Comparison of ENCODE assay signal across 26 cellular contexts in the genomic region with DNA sequence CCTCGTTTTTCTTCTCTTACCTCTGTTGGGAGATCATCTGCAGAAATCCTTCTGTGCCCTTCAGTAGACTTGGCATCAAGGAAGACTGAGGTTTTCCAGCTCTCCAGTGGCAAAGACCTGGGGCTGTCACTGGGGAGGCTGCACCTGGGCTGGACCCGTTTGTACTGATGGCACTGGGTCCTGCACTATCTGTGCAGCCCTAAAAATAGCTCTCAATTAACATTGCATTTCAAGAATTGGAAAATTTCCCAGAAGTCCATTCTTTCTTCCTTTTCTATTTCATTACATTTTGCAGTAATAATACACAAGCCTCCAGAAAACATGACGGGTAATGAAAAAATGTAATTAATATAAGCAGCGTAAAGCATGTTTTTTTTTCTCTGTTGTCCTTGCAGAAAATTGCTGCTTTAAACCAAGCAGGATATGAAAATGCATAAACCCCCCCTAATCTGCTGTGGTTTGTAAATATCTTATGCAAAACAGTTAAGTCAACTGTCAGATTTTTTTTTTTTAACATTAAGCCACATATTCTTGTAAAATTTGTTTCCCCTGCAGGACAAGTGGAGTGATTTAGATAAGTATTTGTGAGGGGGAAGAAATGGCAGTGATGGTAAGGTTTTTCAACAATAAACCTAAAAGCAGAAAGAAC.
DNase-seq lines count a peak whose midpoint lies in the region; ATAC-seq and TF ChIP-seq lines count a peak whose summit lies in the region.
"Had no signal": no experiment of that assay in that cellular context is flagged by ENCODE, and none has a peak within 500 bp of the region (broad histone marks: within the 10 kb centered on the region; RNA-seq: fewer than 3 reads in every experiment).

No MANE protein-coding gene starts in this region.

- peaks cover 8 to 17% of the 10 kb centered on the region in 2 experiments for H3K4me1 ChIP-seq in HCT116 (ENCODE audit: control insufficient read depth in 1 of 2, insufficient read depth in 2 of 2, low read length in 2 of 2)
- peaks cover 24% of the 10 kb centered on the region for H3K4me1 ChIP-seq in PC-9 (replicated peaks; ENCODE audit: insufficient read depth)
- H3K4me1 ChIP-seq in hepatocyte (ENCODE audit: insufficient read depth), result peaks cover 14% of the 10 kb centered on the region
- H3K4me1 ChIP-seq: breast epithelium, gastrocnemius medialis, pancreas, suprapubic skin had no signal

- H3K9me3 ChIP-seq in HCT116 (ENCODE audit: control insufficient read depth in 1 of 2, insufficient read depth in 1 of 2, low read depth in 1 of 2, low read length in 2 of 2), result peaks cover 0 to 3% of the 10 kb centered on the region in 2 experiments; a peak in 1 of 4 replicates
- peaks cover 15% of the 10 kb centered on the region for H3K9me3 ChIP-seq in PC-9 (ENCODE audit: insufficient read depth, low read depth)
- H3K9me3 ChIP-seq in hepatocyte (ENCODE audit: low read depth), result peaks cover 4% of the 10 kb centered on the region
- H3K9me3 ChIP-seq: breast epithelium, esophagus squamous epithelium, gastrocnemius medialis, lower lobe of right lung, pancreas, right atrium auricular region, SJSA1 had no signal

- H2AFZ ChIP-seq in HCT116 (ENCODE audit: low read depth, low read length, poor library complexity, severe bottlenecking), result no peak overlapping the region
- no peak overlapping the region for H2AFZ ChIP-seq in PC-9
- no peak overlapping the region for H2AFZ ChIP-seq in hepatocyte

- H3K27ac Mint-ChIP-seq in activated CD8-positive, alpha-beta T cell treated with anti-CD3 and anti-CD28 coated beads, Interleukin-2, amount 10 ng/mL, durations not matched to agents 7 days and 5 days, result no peak overlapping the region
- H3K27ac Mint-ChIP-seq: activated naive CD4-positive, alpha-beta T cell treated with anti-CD3 and anti-CD28 coated beads for 36 hours; activated T-cell treated with anti-CD3 and anti-CD28 coated beads, Interleukin-2, amount 50 U/mL, for 72 hours; stimulated activated memory B cell treated with anti-CD40 and anti-IgM and Interleukin-4, amounts not matched to agents 10 μg/mL and 1 μg/mL and 100 μg/mL, for 72 hours; T-helper 1 cell treated with Interleukin-12 subunit alpha and Interleukin-12 subunit beta and Interleukin-4 antibody, amounts not matched to agents 30 μg/mL and 1 μg/mL, for 36 hours had no signal

- TF ChIP-seq POLR2A in HCT116 (IDR thresholded peaks at IDR 0.05; ENCODE audit: borderline replicate concordance, extremely low read depth, insufficient read depth, insufficient read length), result no peak

- no peaks in the 10 kb centered on the region for H3K4me1 Mint-ChIP-seq in activated CD8-positive, alpha-beta T cell treated with anti-CD3 and anti-CD28 coated beads, Interleukin-2, amount 10 ng/mL, durations not matched to agents 7 days and 5 days (ENCODE audit: low read depth)

- WGBS in hepatocyte (ENCODE audit: low lambda C conversion rate, missing lambda C conversion rate), result 67% methylated on average over 4 of the region's 4 CpGs

- no peaks in the 10 kb centered on the region for H3K27me3 Mint-ChIP-seq in activated CD8-positive, alpha-beta T cell treated with anti-CD3 and anti-CD28 coated beads, Interleukin-2, amount 10 ng/mL, durations not matched to agents 7 days and 5 days (ENCODE audit: low read depth)
- H3K27me3 Mint-ChIP-seq: stimulated activated memory B cell treated with anti-CD40 and anti-IgM and Interleukin-4, amounts not matched to agents 10 μg/mL and 1 μg/mL and 100 μg/mL, for 72 hours had no signal

- TF ChIP-seq RAD21 in HCT116 (IDR thresholded peaks at IDR 0.05; ENCODE audit: low read depth), result no peak

- intact Hi-C loops in HCT116 (cut with micrococcal nuclease), result no loop called here
- intact Hi-C loops in PC-9 (cut with micrococcal nuclease; ENCODE audit: unreplicated experiment), result loop anchor here (5.0 kb wide), 1 partner anchor 46 kb away; no protein-coding TSS in a partner anchor

- no peak overlapping the region for H3K4me3 ChIP-seq in HCT116 (replicated peaks in 1 of 2; ENCODE audit: low read depth in 1 of 2, low read length in 2 of 2)
- no peak overlapping the region for H3K4me3 ChIP-seq in PC-9
- H3K4me3 ChIP-seq in hepatocyte, result no peak overlapping the region
- H3K4me3 ChIP-seq: breast epithelium, esophagus squamous epithelium, gastrocnemius medialis, lower lobe of right lung, pancreas, right atrium auricular region, SJSA1, spleen, suprapubic skin had no signal

- ATAC-seq in HCT116 (no peak), GM21786 (IDR thresholded peaks at IDR 0.05; ENCODE audit: unreplicated experiment) (no peak)
- ATAC-seq in activated CD8-positive, alpha-beta T cell treated with anti-CD3 and anti-CD28 coated beads, Interleukin-2, amount 10 ng/mL, durations not matched to agents 7 days and 5 days, result no peak
- ATAC-seq: activated T-cell treated with anti-CD3 and anti-CD28 coated beads, Interleukin-2, amount 50 U/mL, for 72 hours; gastrocnemius medialis; HepG2; lower lobe of right lung; stimulated activated memory B cell treated with anti-CD40 and anti-IgM and Interleukin-4, amounts not matched to agents 10 μg/mL and 1 μg/mL and 100 μg/mL, for 72 hours had no signal

- no peaks in the 10 kb centered on the region for H3K36me3 Mint-ChIP-seq in activated CD8-positive, alpha-beta T cell treated with anti-CD3 and anti-CD28 coated beads, Interleukin-2, amount 10 ng/mL, durations not matched to agents 7 days and 5 days (ENCODE audit: low read depth)
- H3K36me3 Mint-ChIP-seq: stimulated activated memory B cell treated with anti-CD40 and anti-IgM and Interleukin-4, amounts not matched to agents 10 μg/mL and 1 μg/mL and 100 μg/mL, for 72 hours had no signal

- peak overlapping the region; percentile 66; the same call in 1 of the 2 replicates for H3K4me2 ChIP-seq in HCT116 (ENCODE audit: low read length)
- H3K4me2 ChIP-seq in PC-9, result peak overlapping the region; percentile 58
- no peak overlapping the region for H3K4me2 ChIP-seq in hepatocyte

- H3K36me3 ChIP-seq in HCT116 (ENCODE audit: control insufficient read depth in 1 of 2, insufficient read depth in 2 of 2, low read length in 2 of 2), result no peaks in the 10 kb centered on the region
- no peaks in the 10 kb centered on the region for H3K36me3 ChIP-seq in PC-9 (ENCODE audit: low read depth)
- H3K36me3 ChIP-seq in hepatocyte (replicated peaks; ENCODE audit: insufficient read depth, low read depth), result no peaks in the 10 kb centered on the region
- H3K36me3 ChIP-seq: breast epithelium, esophagus squamous epithelium, gastrocnemius medialis, lower lobe of right lung, pancreas, right atrium auricular region, SJSA1, spleen, suprapubic skin had no signal

- no peak overlapping the region for H3K27ac ChIP-seq in HCT116 (ENCODE audit: low read depth, low read length)
- peak overlapping the region; percentile 50 for H3K27ac ChIP-seq in PC-9
- peak overlapping the region; percentile 43 for H3K27ac ChIP-seq in hepatocyte
- H3K27ac ChIP-seq: breast epithelium, gastrocnemius medialis, HL-60, lower lobe of right lung, pancreas, right atrium auricular region, SJSA1, spleen, suprapubic skin had no signal

- TF ChIP-seq CTCF in HCT116 (IDR thresholded peaks at IDR 0.05 in 2 of 3, conservative IDR thresholded peaks at IDR 0.05 in 1 of 3; ENCODE audit: borderline replicate concordance in 1 of 3, insufficient read depth in 1 of 3, low read depth in 2 of 3, low read length in 2 of 3), result no peak
- no peak for TF ChIP-seq CTCF in PC-9 (conservative IDR thresholded peaks at IDR 0.05)
- TF ChIP-seq CTCF in hepatocyte (IDR thresholded peaks at IDR 0.05; ENCODE audit: poor library complexity), result no peak
- no peak for TF ChIP-seq CTCF in GM10248 (IDR thresholded peaks at IDR 0.05; ENCODE audit: control extremely low read depth, extremely low read depth, low read depth, missing control alignments)

- H3K79me2 ChIP-seq in HCT116 (ENCODE audit: insufficient read depth, low read length) (no peaks in the 10 kb centered on the region), PC-9 (ENCODE audit: low read depth) (no peaks in the 10 kb centered on the region), hepatocyte (no peaks in the 10 kb centered on the region)

- H3K27me3 ChIP-seq in HCT116 (ENCODE audit: insufficient read depth, low read length), result no peaks in the 10 kb centered on the region
- H3K27me3 ChIP-seq in PC-9 (ENCODE audit: insufficient read depth, low read depth), result no peaks in the 10 kb centered on the region
- H3K27me3 ChIP-seq in hepatocyte, result no peaks in the 10 kb centered on the region
- H3K27me3 ChIP-seq: breast epithelium, esophagus squamous epithelium, gastrocnemius medialis, pancreas, right atrium auricular region, SJSA1, spleen, suprapubic skin had no signal

- no peak overlapping the region for H3K9ac ChIP-seq in HCT116 (ENCODE audit: low read length)

- BruUV-seq in HCT116 (replicated peaks; lab: Mats Ljungman, UMichigan) (no TSS peak), PC-9 (replicated peaks; lab: Mats Ljungman, UMichigan) (no TSS peak)

- H3K4me3 Mint-ChIP-seq in activated CD8-positive, alpha-beta T cell treated with anti-CD3 and anti-CD28 coated beads, Interleukin-2, amount 10 ng/mL, durations not matched to agents 7 days and 5 days, result no peak overlapping the region
- H3K4me3 Mint-ChIP-seq: activated naive CD4-positive, alpha-beta T cell treated with anti-CD3 and anti-CD28 coated beads for 36 hours; activated T-cell treated with anti-CD3 and anti-CD28 coated beads, Interleukin-2, amount 50 U/mL, for 72 hours; stimulated activated memory B cell treated with anti-CD40 and anti-IgM and Interleukin-4, amounts not matched to agents 10 μg/mL and 1 μg/mL and 100 μg/mL, for 72 hours; T-helper 1 cell treated with Interleukin-12 subunit alpha and Interleukin-12 subunit beta and Interleukin-4 antibody, amounts not matched to agents 30 μg/mL and 1 μg/mL, for 36 hours had no signal

- H3F3A ChIP-seq in PC-9 (ENCODE audit: insufficient read depth, low read depth), result peaks cover 26% of the 10 kb centered on the region

- H3K9me3 Mint-ChIP-seq in activated CD8-positive, alpha-beta T cell treated with anti-CD3 and anti-CD28 coated beads, Interleukin-2, amount 10 ng/mL, durations not matched to agents 7 days and 5 days (ENCODE audit: insufficient read depth), result no peaks in the 10 kb centered on the region
- H3K9me3 Mint-ChIP-seq: activated naive CD4-positive, alpha-beta T cell treated with anti-CD3 and anti-CD28 coated beads for 36 hours; activated T-cell treated with anti-CD3 and anti-CD28 coated beads, Interleukin-2, amount 50 U/mL, for 72 hours; T-helper 1 cell treated with Interleukin-12 subunit alpha and Interleukin-12 subunit beta and Interleukin-4 antibody, amounts not matched to agents 30 μg/mL and 1 μg/mL, for 36 hours had no signal

- POLR2A ChIA-PET in HCT116 (lab: Charles Lee) (no interaction called here), PC-9 (lab: Charles Lee; ENCODE audit: unreplicated experiment) (no interaction called here), GM10248 (lab: Yijun Ruan, JAX) (no interaction called here)
- POLR2A ChIA-PET in activated CD8-positive, alpha-beta T cell treated with anti-CD3 and anti-CD28 coated beads, Interleukin-2, amount 10 ng/mL, durations not matched to agents 7 days and 5 days (lab: Charles Lee), result no interaction called here

- RAD21 ChIA-PET in HCT116 (lab: Charles Lee; ENCODE audit: low non-redundant PET in 1 of 2, low total read pairs in 2 of 2, uncharacterized antibody in 2 of 2, unreplicated experiment in 2 of 2), result no interaction called here

- peak; percentile 20 for DNase-seq in NCI-H1105 treated with DMSO at 0.1 percent for 48 hours (lab: John Stamatoyannopoulos, UW)
- DNase-seq in NCI-H1105 (lab: John Stamatoyannopoulos, UW), result no peak
- no peak for DNase-seq in HCT116 (ENCODE audit: low read depth, low spot score)
- no peak for DNase-seq in PC-9
- DNase-seq in hepatocyte (ENCODE audit: low spot score), result no peak
- DNase-seq in GM10248 (ENCODE audit: extremely low spot score), result no peak
- DNase-seq in activated CD8-positive, alpha-beta T cell treated with anti-CD3 and anti-CD28 coated beads, Interleukin-2, amount 10 ng/mL, durations not matched to agents 7 days and 5 days, result no peak
- DNase-seq: activated naive CD4-positive, alpha-beta T cell treated with anti-CD3 and anti-CD28 coated beads for 36 hours; activated T-cell treated with anti-CD3 and anti-CD28 coated beads, Interleukin-2, amount 50 U/mL, for 72 hours; cortex of kidney; esophagus squamous epithelium; gastrocnemius medialis; lower lobe of right lung; NCI-H2107; pancreas; spleen; stimulated activated CD4-positive, alpha-beta T cell treated with anti-CD3 and anti-CD28 coated beads, Interleukin-2, amount 100 ng/mL, for 48 hours had no signal

- CTCF ChIA-PET in HCT116 (lab: Charles Lee), result no interaction called here
- CTCF ChIA-PET in PC-9 (lab: Charles Lee), result no interaction called here
- CTCF ChIA-PET in GM10248 (lab: Yijun Ruan, JAX), result interaction anchor here (1.6 kb wide), 1 partner anchor 10 kb away, joined by 4 read pairs; no protein-coding TSS in a partner anchor
- CTCF ChIA-PET in activated CD8-positive, alpha-beta T cell treated with anti-CD3 and anti-CD28 coated beads, Interleukin-2, amount 10 ng/mL, durations not matched to agents 7 days and 5 days (lab: Charles Lee), result no interaction called here

- H3K9me2 ChIP-seq in HCT116 (ENCODE audit: insufficient read depth) (no peaks in the 10 kb centered on the region), PC-9 (ENCODE audit: insufficient read depth) (no peaks in the 10 kb centered on the region), hepatocyte (replicated peaks; ENCODE audit: insufficient read depth) (no peaks in the 10 kb centered on the region)

- H4K20me1 ChIP-seq in HCT116 (ENCODE audit: insufficient read depth) (no peaks in the 10 kb centered on the region), PC-9 (ENCODE audit: insufficient read depth) (no peaks in the 10 kb centered on the region), hepatocyte (ENCODE audit: insufficient read depth, poor library complexity, severe bottlenecking) (no peaks in the 10 kb centered on the region)
